ENCODE assay signal across 8 cellular contexts in genomic region chr6:3054229-3055157, GRCh38. TPM values are rescaled to one million over a fixed set of nuclear protein-coding genes. Genes with fewer than 3 reads are reported as not detected.
A peak's percentile ranks its signal among the peaks of the same experiment; 100 is the strongest.
DNase-seq lines count a peak whose midpoint lies in the region; ATAC-seq and TF ChIP-seq lines count a peak whose summit lies in the region.
"Not testable (repeated sequence)": the region's sequence is repeated elsewhere in the genome, so short reads cannot be mapped to it uniquely, and the experiment has no call there.

No MANE protein-coding gene starts in this region.

- H3K4me3 ChIP-seq in Panc1 (ENCODE audit: low read depth in 2 of 2, low read length in 2 of 2) (peak overlapping the region; percentile 56 to 64), adrenal gland (peak overlapping the region in 1 of 4 donors; percentile 54), esophagus squamous epithelium (peak overlapping the region in 3 of 4 donors; percentile 41 to 73 (median 50)), upper lobe of right lung (peak overlapping the region; percentile 59)

- not testable (repeated sequence) for H3K9me3 ChIP-seq in Panc1 (ENCODE audit: control insufficient read depth, insufficient read depth, low read depth, low read length); adrenal gland (replicated peaks in 1 of 3); esophagus squamous epithelium; upper lobe of right lung

- peaks cover 11% of the 10 kb centered on the region for H3K4me1 ChIP-seq in Panc1 (ENCODE audit: control insufficient read depth, insufficient read depth, low read length)
- H3K4me1 ChIP-seq in adrenal gland (replicated peaks in 1 of 2); upper lobe of right lung: not testable (repeated sequence)
- peaks cover 4 to 38% (median 22%) of the 10 kb centered on the region in 3 donors for H3K4me1 ChIP-seq in esophagus squamous epithelium

- H3K36me3 ChIP-seq in Panc1 (ENCODE audit: control insufficient read depth, insufficient read depth, low read length); adrenal gland (replicated peaks in 1 of 2); esophagus squamous epithelium; upper lobe of right lung: not testable (repeated sequence)

- POLR2A ChIA-PET in Panc1 (lab: Charles Lee), result interaction anchor here (0.5 to 0.6 kb wide), 3 partner anchors 34 to 721 kb away, joined by 4 to 6 read pairs (median 4); no protein-coding TSS in a partner anchor

- not testable (repeated sequence) for TF ChIP-seq CTCF in Panc1 (IDR thresholded peaks at IDR 0.05); adrenal gland (IDR thresholded peaks at IDR 0.05); esophagus squamous epithelium (IDR thresholded peaks at IDR 0.05); upper lobe of right lung (IDR thresholded peaks at IDR 0.05)

- H3K27ac ChIP-seq in Panc1 (ENCODE audit: low read length) (peak overlapping the region; percentile 36), adrenal gland (peak overlapping the region in 2 of 5 donors; percentile 48 to 55), esophagus squamous epithelium (peak overlapping the region; percentile 61 to 80 (median 71)), upper lobe of right lung (peak overlapping the region; percentile 47)

- BruUV-seq in Panc1 (replicated peaks; lab: Mats Ljungman, UMichigan), result not testable (repeated sequence)

- intact Hi-C loops in Panc1 (cut with micrococcal nuclease; ENCODE audit: unreplicated experiment), result not testable (repeated sequence)
- intact Hi-C loops in adrenal gland (cut with DNase I), result loop anchor here (5.0 kb wide), 2 partner anchors 47 to 57 kb away; partner anchors contain the start of gene NQO2 (in 2 of the 2)
- intact Hi-C loops in esophagus squamous epithelium (cut with DNase I), result loop anchor here (5.0 kb wide), 1 partner anchor 57 kb away; the partner anchor contains the start of gene NQO2
- intact Hi-C loops in posterior vena cava (cut with DNase I), result loop anchor here (2.0 to 10.0 kb wide), 2 partner anchors 56 to 210 kb away; partner anchors contain the start of genes NQO2 (in 2 of the 2) and SERPINB1 (in 1 of the 2)
- intact Hi-C loops in upper lobe of right lung (cut with DNase I), result loop anchor here (2.0 kb wide), 1 partner anchor 56 kb away; the partner anchor contains the start of gene NQO2

- peak; percentile 11 for DNase-seq in DMS153 (lab: John Stamatoyannopoulos, UW)
- DNase-seq in NCI-H1436 (lab: John Stamatoyannopoulos, UW), result peak; percentile 63
- DNase-seq in Panc1 (ENCODE audit: low read depth, low spot score); esophagus squamous epithelium (lab: John Stamatoyannopoulos, UW); left lobe of liver (ENCODE audit: low spot score); upper lobe of right lung: not testable (repeated sequence)
- DNase-seq in adrenal gland, result peak in 6 of 7 donors; percentile 63 to 82 (median 68)
- peak; percentile 92 for DNase-seq in posterior vena cava (ENCODE audit: low spot score)

- CTCF ChIA-PET in Panc1 (lab: Charles Lee), result interaction anchor here (0.6 to 1.0 kb wide), 2 partner anchors 100 to 102 kb away, joined by 3 to 5 read pairs; no protein-coding TSS in a partner anchor

- not testable (repeated sequence) for TF ChIP-seq POLR2A in adrenal gland (IDR thresholded peaks at IDR 0.05); esophagus squamous epithelium (IDR thresholded peaks at IDR 0.05)

- H3K27me3 ChIP-seq in Panc1 (ENCODE audit: control insufficient read depth, insufficient read depth, low read length); adrenal gland; esophagus squamous epithelium; upper lobe of right lung: not testable (repeated sequence)

- 41 to 64% (median 47%) methylated on average over 27 of the region's 27 CpGs for WGBS in adrenal gland, 4 donors
- WGBS in esophagus squamous epithelium, 2 donors, result 27 to 45% methylated on average over 23 to 27 of the region's 27 CpGs

- in situ Hi-C loops in Panc1 (cut with HindIII; ENCODE audit: low pct_unique_long_range_greater_than_20kb, low sequenced_read_pairs), result not testable (repeated sequence)

- ATAC-seq in Panc1 (peak; percentile 5), left lobe of liver (peak; percentile 12)
- ATAC-seq in upper lobe of right lung, result not testable (repeated sequence)

RNA-seq across cellular contexts. Expression of gene RIPK1, which starts 13.8 kb away (rescaled TPM):
- 31.6 TPM for total RNA-seq in Panc1 (2021; ENCODE audit: unreplicated experiment)
- 24.1 TPM for polyA plus RNA-seq in Panc1 (2012; ENCODE audit: insufficient read length)
- total RNA-seq in adrenal gland, result 10 to 100 TPM; 17.9 to 21.7 (median 20.3) TPM
- 10 to 100 TPM; 18.9 to 20.9 (median 20.9) TPM for polyA plus RNA-seq in adrenal gland
- total RNA-seq in esophagus squamous epithelium, result 10 to 100 TPM; 17.7 to 25.7 (median 20.9) TPM
- total RNA-seq in left lobe of liver, result 12.6 TPM
- total RNA-seq in posterior vena cava, result 10 to 100 TPM; 19.9 to 20.3 TPM
- total RNA-seq in upper lobe of right lung, result 24.4 TPM

RNA-seq across cellular contexts. Expression of gene NQO2, which starts 54.8 kb away (rescaled TPM):
- total RNA-seq in Panc1 (2021; ENCODE audit: unreplicated experiment) (45.7 TPM), adrenal gland (100 to 1,000 TPM; 133 to 200 (median 146) TPM), esophagus squamous epithelium (10 to 100 TPM; 18.7 to 38.3 (median 26.5) TPM), left lobe of liver (62.7 TPM), posterior vena cava (10 to 100 TPM; 27.7 to 42.4 TPM), upper lobe of right lung (20.6 TPM)
- 49.3 TPM for polyA plus RNA-seq in Panc1 (2012; ENCODE audit: insufficient read length)
- 100 to 1,000 TPM; 100 to 177 (median 158) TPM for polyA plus RNA-seq in adrenal gland
